Comparison of ENCODE assay signal across 20 cellular contexts in genomic region chr17:12422632-12423031, GRCh38.
A peak's percentile ranks its signal among the peaks of the same experiment; 100 is the strongest.
DNase-seq lines count a peak whose midpoint lies in the region; ATAC-seq and TF ChIP-seq lines count a peak whose summit lies in the region.
"Had no signal": no experiment of that assay in that cellular context is flagged by ENCODE, and none has a peak within 500 bp of the region (broad histone marks: within the 10 kb centered on the region; RNA-seq: fewer than 3 reads in every experiment).

No MANE protein-coding gene starts in this region.

- H2AFZ ChIP-seq in PC-3 (ENCODE audit: low read length), result no peak overlapping the region
- H2AFZ ChIP-seq: parathyroid adenoma had no signal

- DNase-seq in SHP77 (lab: John Stamatoyannopoulos, UW) (peak; percentile 34 to 39), SHP77 treated with DMSO at 0.1 percent for 48 hours (lab: John Stamatoyannopoulos, UW) (no peak), heart right ventricle (peak; percentile 38 to 66), nephron progenitor cell (no peak), aorta (peak in 1 of 2 donors; percentile 79), PC-3 (no peak), SIG-M5 (lab: John Stamatoyannopoulos, UW) (no peak)
- DNase-seq: activated B cell treated with CpG ODN at 0.5 μM for 24 hours; activated CD8-positive, alpha-beta memory T cell treated with anti-CD3 and anti-CD28 coated beads for 24 hours; effector CD8-positive, alpha-beta T cell; H7; hippocampal formation; NCI-H2107; T-helper 17 cell had no signal

- H3K9ac ChIP-seq in PC-3 (ENCODE audit: low read length), result no peak overlapping the region
- H3K9ac ChIP-seq: parathyroid adenoma had no signal

- H3K4me3 Mint-ChIP-seq in nephron progenitor cell, result no peak overlapping the region
- H3K4me3 Mint-ChIP-seq: activated B cell treated with CpG ODN at 0.5 μM for 24 hours; activated T-helper 17 cell treated with anti-CD3 and anti-CD28 coated beads, Interleukin-2, amount 50 U/mL, for 72 hours; stimulated activated memory B cell treated with anti-CD40 and anti-IgM and Interleukin-4, amounts not matched to agents 10 μg/mL and 1 μg/mL and 100 μg/mL, for 72 hours; T-helper 17 cell had no signal

- H3K27me3 ChIP-seq in heart right ventricle (no peaks in the 10 kb centered on the region), aorta (ENCODE audit: control insufficient read depth in 1 of 2, insufficient read depth in 2 of 2, low read length in 1 of 2) (no peaks in the 10 kb centered on the region), PC-3 (ENCODE audit: low read length) (peaks cover 17% of the 10 kb centered on the region)
- H3K27me3 ChIP-seq: adrenal gland had no signal

- CTCF ChIA-PET in PC-3 (lab: Charles Lee), result no interaction called here

- BruUV-seq in PC-3 (replicated peaks; lab: Mats Ljungman, UMichigan), result no TSS peak

- H3K27me3 Mint-ChIP-seq in nephron progenitor cell (ENCODE audit: low read depth, poor library complexity), result peaks cover 4% of the 10 kb centered on the region
- H3K27me3 Mint-ChIP-seq: activated B cell treated with CpG ODN at 0.5 μM for 24 hours; activated T-helper 17 cell treated with anti-CD3 and anti-CD28 coated beads, Interleukin-2, amount 50 U/mL, for 72 hours; stimulated activated memory B cell treated with anti-CD40 and anti-IgM and Interleukin-4, amounts not matched to agents 10 μg/mL and 1 μg/mL and 100 μg/mL, for 72 hours; T-helper 17 cell had no signal

- H3F3A ChIP-seq in PC-3 (ENCODE audit: low read length, unreplicated experiment), result no peaks in the 10 kb centered on the region

- H3K9me3 Mint-ChIP-seq in nephron progenitor cell, result peaks cover 13% of the 10 kb centered on the region

- no peak overlapping the region for H3K27ac ChIP-seq in heart right ventricle
- no peak overlapping the region for H3K27ac ChIP-seq in aorta (ENCODE audit: low read depth in 1 of 2, low read length in 2 of 2)
- no peak overlapping the region for H3K27ac ChIP-seq in PC-3 (ENCODE audit: low read length)
- H3K27ac ChIP-seq: adrenal gland, parathyroid adenoma had no signal

- no peak overlapping the region for H3K4me2 ChIP-seq in PC-3 (ENCODE audit: low read length)

- H3K4me1 ChIP-seq in heart right ventricle (no peaks in the 10 kb centered on the region), aorta (ENCODE audit: control insufficient read depth in 1 of 2, insufficient read depth in 2 of 2, low read length in 2 of 2) (no peaks in the 10 kb centered on the region), PC-3 (ENCODE audit: insufficient read depth, low read length) (no peaks in the 10 kb centered on the region)
- H3K4me1 ChIP-seq: adrenal gland, parathyroid adenoma had no signal

- H3K79me2 ChIP-seq in PC-3 (ENCODE audit: low read length), result no peaks in the 10 kb centered on the region
- H3K79me2 ChIP-seq: parathyroid adenoma had no signal

- WGBS in heart right ventricle, 2 donors, result 43 to 46% methylated on average over 13 of the region's 13 CpGs
- WGBS in aorta, 2 donors, result 44 to 45% methylated on average over 13 of the region's 13 CpGs

- no peaks in the 10 kb centered on the region for H3K36me3 Mint-ChIP-seq in nephron progenitor cell (ENCODE audit: low read depth)
- H3K36me3 Mint-ChIP-seq: CD14-positive monocyte had no signal

- H3K9me3 ChIP-seq in heart right ventricle, result peaks cover 0 to 12% (median 0%) of the 10 kb centered on the region in 11 donors
- H3K9me3 ChIP-seq in aorta (ENCODE audit: control insufficient read depth, low read length), result no peaks in the 10 kb centered on the region
- 0 out of 2 replicates have a peak, but pooled peaks cover 8% of the 10 kb centered on the region for H3K9me3 ChIP-seq in PC-3 (ENCODE audit: low read length)
- H3K9me3 ChIP-seq: adrenal gland had no signal

- peaks cover 21% of the 10 kb centered on the region for H3K4me1 Mint-ChIP-seq in nephron progenitor cell
- H3K4me1 Mint-ChIP-seq: activated T-helper 17 cell treated with anti-CD3 and anti-CD28 coated beads, Interleukin-2, amount 50 U/mL, for 72 hours; CD14-positive monocyte; T-helper 17 cell had no signal

- ATAC-seq in heart right ventricle (peak; percentile 55 to 86 (median 75)), aorta (ENCODE audit: low FRiP score) (peak; percentile 46), PC-3 (no peak), GM18870 (IDR thresholded peaks at IDR 0.05; ENCODE audit: unreplicated experiment) (no peak)
- ATAC-seq: activated T-helper 17 cell treated with anti-CD3 and anti-CD28 coated beads, Interleukin-2, amount 50 U/mL, for 72 hours; T-helper 17 cell had no signal

- peak overlapping the region; percentile 20 for H3K27ac Mint-ChIP-seq in nephron progenitor cell
- H3K27ac Mint-ChIP-seq: activated T-helper 17 cell treated with anti-CD3 and anti-CD28 coated beads, Interleukin-2, amount 50 U/mL, for 72 hours; CD14-positive monocyte; T-helper 17 cell had no signal

- intact Hi-C loops in heart right ventricle (cut with DNase I) (no loop called here), aorta (cut with DNase I) (no loop called here), PC-3 (cut with micrococcal nuclease) (no loop called here)

- H3K36me3 ChIP-seq in heart right ventricle (no peaks in the 10 kb centered on the region), aorta (ENCODE audit: control insufficient read depth in 1 of 2, insufficient read depth in 2 of 2, low read length in 1 of 2) (no peaks in the 10 kb centered on the region), PC-3 (ENCODE audit: low read depth, low read length) (no peaks in the 10 kb centered on the region)
- H3K36me3 ChIP-seq: adrenal gland had no signal

- H3K4me3 ChIP-seq in heart right ventricle, result no peak overlapping the region
- no peak overlapping the region for H3K4me3 ChIP-seq in aorta (ENCODE audit: low read length in 2 of 2)
- no peak overlapping the region for H3K4me3 ChIP-seq in PC-3 (ENCODE audit: low read length)
- H3K4me3 ChIP-seq: adrenal gland had no signal

- POLR2A ChIA-PET in PC-3 (lab: Charles Lee; ENCODE audit: unreplicated experiment), result no interaction called here

- H4K20me1 ChIP-seq in PC-3 (ENCODE audit: low read length), result no peaks in the 10 kb centered on the region

- H3K9me2 ChIP-seq in PC-3 (replicated peaks; ENCODE audit: low read length), result no peaks in the 10 kb centered on the region

- TF ChIP-seq CTCF in heart right ventricle (IDR thresholded peaks at IDR 0.05) (no peak), nephron progenitor cell (IDR thresholded peaks at IDR 0.05) (no peak), PC-3 (conservative IDR thresholded peaks at IDR 0.05; ENCODE audit: low read depth, low read length) (no peak)

Comparison
In these comparisons a context has a peak if more than half of its experiments do, and no peak if none do; other contexts are left out.
1. DNase-seq: peak in SHP77 (2 of 2) and heart right ventricle (2 of 2); none in SHP77 treated with DMSO at 0.1 percent for 48 hours (single experiment), nephron progenitor cell (single experiment), PC-3 (single experiment) and SIG-M5 (single experiment).
2. ATAC-seq: peak in heart right ventricle (8 of 8) and aorta (single experiment); none in PC-3 (single experiment) and GM18870 (single experiment).